18 cellular contexts compared by ENCODE assay signal in genomic region chr12:127987199-127987901, GRCh38.
A peak's percentile ranks its signal among the peaks of the same experiment; 100 is the strongest.
DNase-seq lines count a peak whose midpoint lies in the region; ATAC-seq and TF ChIP-seq lines count a peak whose summit lies in the region.
"Had no signal": no experiment of that assay in that cellular context is flagged by ENCODE, and none has a peak within 500 bp of the region (broad histone marks: within the 10 kb centered on the region; RNA-seq: fewer than 3 reads in every experiment).

No MANE protein-coding gene starts in this region.

- DNase-seq in AG04449 (ENCODE audit: low read depth, low spot score) (peak; percentile 53), GM04504 (ENCODE audit: low read depth) (peak; percentile 57), adipocyte (ENCODE audit: low read depth) (peak; percentile 39), left colon (peak; percentile 30 to 53), ascending aorta (ENCODE audit: low spot score in 2 of 2) (no peak), cerebellar nuclear complex (lab: John Stamatoyannopoulos, UW) (no peak), DMS114 treated with DMSO at 0.1 percent for 48 hours (lab: John Stamatoyannopoulos, UW; ENCODE audit: unreplicated experiment) (no peak)
- no peak for DNase-seq in activated CD4-positive, alpha-beta T cell treated with anti-CD3 and anti-CD28 coated beads, Interleukin-2, amount 50 U/mL, for 1 hour
- DNase-seq: ACHN, anterior cingulate cortex, dorsolateral prefrontal cortex, H9, hypothalamus, left cardiac atrium, NCI-H1105, NCI-H226, posterior cingulate gyrus had no signal

- peak; percentile 96 for ATAC-seq in left colon
- ATAC-seq: esophagus mucosa, left cardiac atrium had no signal

- no peaks in the 10 kb centered on the region for H3K27me3 ChIP-seq in adipocyte (replicated peaks; ENCODE audit: control insufficient read depth, insufficient read depth, low read length)
- H3K27me3 ChIP-seq in ascending aorta = no peaks in the 10 kb centered on the region

- intact Hi-C loops in left colon (cut with DNase I, micrococcal nuclease) (no loop called here), ascending aorta (cut with DNase I) (no loop called here)

- no peaks in the 10 kb centered on the region for H3K9me3 ChIP-seq in adipocyte (ENCODE audit: control insufficient read depth, low read length)
- H3K9me3 ChIP-seq in ascending aorta = no peaks in the 10 kb centered on the region

- POLR2A ChIA-PET in AG04449 (lab: Yijun Ruan, JAX) = interaction anchor here (0.5 to 0.8 kb wide), 3 partner anchors 12 to 43 kb away, joined by 3 to 4 read pairs (median 3); no protein-coding TSS in a partner anchor

- CTCF ChIA-PET in AG04449 (lab: Yijun Ruan, JAX) = interaction anchor here (1.2 to 1.7 kb wide), 3 partner anchors 18 to 310 kb away, joined by 3 read pairs; no protein-coding TSS in a partner anchor

- TF ChIP-seq CTCF in AG04449 (IDR thresholded peaks at IDR 0.05; ENCODE audit: insufficient read depth, low read length, missing control alignments) = no peak
- TF ChIP-seq CTCF in ascending aorta (IDR thresholded peaks at IDR 0.05) = no peak

- no peaks in the 10 kb centered on the region for H3K36me3 ChIP-seq in adipocyte (ENCODE audit: control insufficient read depth, insufficient read depth, low read length, severe bottlenecking)
- H3K36me3 ChIP-seq in ascending aorta = no peaks in the 10 kb centered on the region

- H3K4me3 ChIP-seq in AG04449 (ENCODE audit: low read depth, low read length) = no peak overlapping the region
- no peak overlapping the region for H3K4me3 ChIP-seq in adipocyte (ENCODE audit: low read length)
- no peak overlapping the region for H3K4me3 ChIP-seq in ascending aorta
- H3K4me3 ChIP-seq: dorsolateral prefrontal cortex had no signal

- no peak overlapping the region for H3K27ac ChIP-seq in ascending aorta
- H3K27ac ChIP-seq: dorsolateral prefrontal cortex had no signal

- H3K4me1 ChIP-seq in adipocyte (ENCODE audit: control insufficient read depth, insufficient read depth, low read length) (no peaks in the 10 kb centered on the region), ascending aorta (no peaks in the 10 kb centered on the region)

- H3K9ac ChIP-seq in adipocyte (ENCODE audit: low read length) = no peak overlapping the region

Comparison
In these comparisons a context has a peak if more than half of its experiments do, and no peak if none do; other contexts are left out.
1. DNase-seq: peak in AG04449 (single experiment), GM04504 (single experiment), adipocyte (single experiment) and left colon (2 of 2); none in ascending aorta (0 of 2), cerebellar nuclear complex (0 of 2), activated CD4-positive, alpha-beta T cell treated with anti-CD3 and anti-CD28 coated beads, Interleukin-2, amount 50 U/mL, for 1 hour (single experiment) and DMS114 treated with DMSO at 0.1 percent for 48 hours (single experiment).